In genomic region chr10:3761111-3761686, GRCh38 we compare ENCODE assay signal across 9 cellular contexts. TPM values are rescaled to one million over a fixed set of nuclear protein-coding genes. Genes with fewer than 3 reads are reported as not detected.
DNase-seq lines count a peak whose midpoint lies in the region; ATAC-seq and TF ChIP-seq lines count a peak whose summit lies in the region.
"Had no signal": no experiment of that assay in that cellular context is flagged by ENCODE, and none has a peak within 500 bp of the region (broad histone marks: within the 10 kb centered on the region; RNA-seq: fewer than 3 reads in every experiment).

No MANE protein-coding gene starts in this region.

- no peaks in the 10 kb centered on the region for H3K79me2 ChIP-seq in DOHH2 (ENCODE audit: control insufficient read depth, low read length)

- H3K9me3 ChIP-seq in DOHH2 (ENCODE audit: control insufficient read depth, insufficient read depth, low read length) (no peaks in the 10 kb centered on the region), HUES48 (ENCODE audit: control insufficient read depth, insufficient read depth, low read length) (no peaks in the 10 kb centered on the region), right atrium auricular region (no peaks in the 10 kb centered on the region)
- no peaks in the 10 kb centered on the region for H3K9me3 ChIP-seq in effector memory CD4-positive, alpha-beta T cell (ENCODE audit: control insufficient read depth, low read length)
- H3K9me3 ChIP-seq: suprapubic skin had no signal

- H3F3A ChIP-seq in DOHH2 (ENCODE audit: control insufficient read depth, insufficient read depth): no peaks in the 10 kb centered on the region

- no peaks in the 10 kb centered on the region for H4K20me1 ChIP-seq in DOHH2 (ENCODE audit: control insufficient read depth, insufficient read depth, low read depth, low read length)

- ATAC-seq in GM21390 (IDR thresholded peaks at IDR 0.05; ENCODE audit: unreplicated experiment): peak; percentile 56

- no peak for DNase-seq in effector memory CD4-positive, alpha-beta T cell
- DNase-seq in NCI-H1930 (lab: John Stamatoyannopoulos, UW) (no peak), right atrium auricular region (ENCODE audit: low spot score) (no peak), NCI-H69 (lab: John Stamatoyannopoulos, UW) (no peak)
- no peak for DNase-seq in stimulated activated CD4-positive, alpha-beta T cell treated with anti-CD3 and anti-CD28 coated beads, Interleukin-4, amount 100 ng/mL, for 1 hour

- H3K4me2 ChIP-seq in DOHH2 (ENCODE audit: low read length): peak overlapping the region; percentile 17; the same call in 1 of the 2 replicates

- no peak overlapping the region for H3K9ac ChIP-seq in HUES48 (ENCODE audit: low read depth, low read length)

- H3K4me3 ChIP-seq in DOHH2 (ENCODE audit: low read length) (no peak overlapping the region), HUES48 (ENCODE audit: low read depth, low read length) (no peak overlapping the region), right atrium auricular region (no peak overlapping the region)
- H3K4me3 ChIP-seq in effector memory CD4-positive, alpha-beta T cell (ENCODE audit: insufficient read depth, low read depth, low read length, poor library complexity, severe bottlenecking): peak overlapping the region; percentile 2
- H3K4me3 ChIP-seq: suprapubic skin had no signal

- no peak overlapping the region for H3K27ac ChIP-seq in DOHH2 (ENCODE audit: low read depth, low read length)
- peak overlapping the region; percentile 53 for H3K27ac ChIP-seq in HUES48 (ENCODE audit: low read depth, low read length)
- H3K27ac ChIP-seq in effector memory CD4-positive, alpha-beta T cell (ENCODE audit: insufficient read depth, low read length, poor library complexity, severe bottlenecking): no peak overlapping the region
- no peak overlapping the region for H3K27ac ChIP-seq in right atrium auricular region
- H3K27ac ChIP-seq: suprapubic skin had no signal

- no peaks in the 10 kb centered on the region for H3K9me2 ChIP-seq in DOHH2 (replicated peaks; ENCODE audit: control insufficient read depth, low read length)

- H3K4me1 ChIP-seq in DOHH2 (ENCODE audit: control insufficient read depth, low read length) (peaks cover 29% of the 10 kb centered on the region), HUES48 (ENCODE audit: control insufficient read depth, insufficient read depth, low read length) (peaks cover 23% of the 10 kb centered on the region), right atrium auricular region (peaks cover 0 to 10% of the 10 kb centered on the region in 2 donors)
- H3K4me1 ChIP-seq in effector memory CD4-positive, alpha-beta T cell (ENCODE audit: control insufficient read depth, insufficient read depth, low read length, poor library complexity, severe bottlenecking): peaks cover 68% of the 10 kb centered on the region

- H3K36me3 ChIP-seq in DOHH2 (ENCODE audit: control insufficient read depth, low read length) (no peaks in the 10 kb centered on the region), HUES48 (ENCODE audit: control insufficient read depth, insufficient read depth, low read length) (no peaks in the 10 kb centered on the region), right atrium auricular region (no peaks in the 10 kb centered on the region)
- H3K36me3 ChIP-seq in effector memory CD4-positive, alpha-beta T cell (ENCODE audit: control insufficient read depth, insufficient read depth, low read length): no peaks in the 10 kb centered on the region
- H3K36me3 ChIP-seq: suprapubic skin had no signal

- H3K27me3 ChIP-seq in DOHH2 (ENCODE audit: control insufficient read depth, low read length) (peaks cover 5% of the 10 kb centered on the region), HUES48 (ENCODE audit: control insufficient read depth, insufficient read depth, low read length) (no peaks in the 10 kb centered on the region), right atrium auricular region (no peaks in the 10 kb centered on the region)
- H3K27me3 ChIP-seq in effector memory CD4-positive, alpha-beta T cell (replicated peaks; ENCODE audit: control insufficient read depth, insufficient read depth, low read length, poor library complexity, severe bottlenecking): no peaks in the 10 kb centered on the region
- H3K27me3 ChIP-seq: suprapubic skin had no signal

- TF ChIP-seq CTCF in DOHH2 (IDR thresholded peaks at IDR 0.05; ENCODE audit: low read depth, low read length, poor library complexity, severe bottlenecking) (no peak), right atrium auricular region (IDR thresholded peaks at IDR 0.05) (no peak)

RNA-seq across cellular contexts. Expression of gene KLF6, which starts 23.8 kb away (rescaled TPM):
- total RNA-seq in right atrium auricular region: 10 to 100 TPM; 29.1 to 44.7 TPM
